8 cellular contexts compared by ENCODE assay signal in the genomic region with DNA sequence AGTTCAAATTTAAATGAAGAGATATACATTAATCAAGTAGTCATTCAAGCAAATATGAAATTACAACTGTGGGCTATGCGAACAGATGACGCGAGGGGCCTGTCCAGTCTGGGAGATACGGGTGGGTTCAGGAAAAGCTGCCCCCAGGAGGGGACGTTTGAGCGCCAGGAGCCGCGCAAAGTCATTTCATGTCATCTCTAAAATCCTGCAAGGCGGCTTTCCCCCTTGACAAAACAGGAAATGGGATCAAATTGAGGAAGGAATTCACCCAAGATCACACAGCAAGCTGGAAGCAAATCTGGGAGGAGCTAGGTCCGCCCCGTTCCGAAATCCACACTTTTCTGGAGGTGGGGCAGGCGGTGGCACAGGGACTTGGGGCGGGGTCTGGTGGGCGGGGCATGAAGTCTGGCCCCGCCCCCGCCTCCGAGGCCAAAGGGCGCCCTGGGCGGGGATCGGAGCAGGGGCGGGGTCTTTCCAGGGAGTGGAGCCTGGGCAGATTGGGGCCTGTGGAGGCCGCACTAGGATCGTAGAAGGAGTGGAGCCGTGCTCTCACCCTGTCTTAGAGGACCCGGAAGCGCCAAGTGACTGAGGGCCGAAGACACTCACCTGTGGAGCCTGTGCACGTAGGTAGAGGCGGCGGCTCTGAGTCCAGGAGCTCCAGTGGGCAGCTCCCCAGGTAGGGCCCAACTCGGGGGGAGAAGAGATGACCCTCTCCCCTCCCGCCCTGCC. TPM values are rescaled to one million over a fixed set of nuclear protein-coding genes. Genes with fewer than 3 reads are reported as not detected.
A peak's percentile ranks its signal among the peaks of the same experiment; 100 is the strongest.
DNase-seq lines count a peak whose midpoint lies in the region; ATAC-seq and TF ChIP-seq lines count a peak whose summit lies in the region.

A gene with protein sequence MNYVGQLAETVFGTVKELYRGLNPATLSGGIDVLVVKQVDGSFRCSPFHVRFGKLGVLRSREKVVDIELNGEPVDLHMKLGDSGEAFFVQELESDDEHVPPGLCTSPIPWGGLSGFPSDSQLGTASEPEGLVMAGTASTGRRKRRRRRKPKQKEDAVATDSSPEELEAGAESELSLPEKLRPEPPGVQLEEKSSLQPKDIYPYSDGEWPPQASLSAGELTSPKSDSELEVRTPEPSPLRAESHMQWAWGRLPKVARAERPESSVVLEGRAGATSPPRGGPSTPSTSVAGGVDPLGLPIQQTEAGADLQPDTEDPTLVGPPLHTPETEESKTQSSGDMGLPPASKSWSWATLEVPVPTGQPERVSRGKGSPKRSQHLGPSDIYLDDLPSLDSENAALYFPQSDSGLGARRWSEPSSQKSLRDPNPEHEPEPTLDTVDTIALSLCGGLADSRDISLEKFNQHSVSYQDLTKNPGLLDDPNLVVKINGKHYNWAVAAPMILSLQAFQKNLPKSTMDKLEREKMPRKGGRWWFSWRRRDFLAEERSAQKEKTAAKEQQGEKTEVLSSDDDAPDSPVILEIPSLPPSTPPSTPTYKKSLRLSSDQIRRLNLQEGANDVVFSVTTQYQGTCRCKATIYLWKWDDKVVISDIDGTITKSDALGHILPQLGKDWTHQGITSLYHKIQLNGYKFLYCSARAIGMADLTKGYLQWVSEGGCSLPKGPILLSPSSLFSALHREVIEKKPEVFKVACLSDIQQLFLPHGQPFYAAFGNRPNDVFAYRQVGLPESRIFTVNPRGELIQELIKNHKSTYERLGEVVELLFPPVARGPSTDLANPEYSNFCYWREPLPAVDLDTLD (plus strand): TSS at position 495 of the 729 bp plus-strand sequence. CDS start 4,983 bp downstream, outside the sequence.

- ATAC-seq in left lobe of liver: peak; percentile 90

- peak within 1 kb of the TSS; percentile 61 for H3K27ac Mint-ChIP-seq in dendritic cell treated with granulocyte-macrophage colony-stimulating factor and Interleukin-4, amounts not matched to agents 40 ng/mL and 50 ng/mL, for 4 days

- DNase-seq in GOT3 (lab: John Stamatoyannopoulos, UW) (peak; percentile 85), NCI-H2171 (lab: John Stamatoyannopoulos, UW) (peak; percentile 90), left lobe of liver (ENCODE audit: low spot score) (peak; percentile 95), AML-193 (lab: John Stamatoyannopoulos, UW) (no peak)
- DNase-seq in activated CD4-positive, alpha-beta T cell treated with anti-CD3 and anti-CD28 coated beads for 24 hours (ENCODE audit: low read depth in 2 of 2): peak; percentile 36 to 38
- peak; percentile 70 for DNase-seq in stimulated activated CD4-positive, alpha-beta T cell treated with anti-CD3 and anti-CD28 coated beads, Interleukin-1b, Interleukin-23, amount 100 ng/mL, for 48 hours

- H3K36me3 Mint-ChIP-seq in dendritic cell treated with granulocyte-macrophage colony-stimulating factor and Interleukin-4, amounts not matched to agents 40 ng/mL and 50 ng/mL, for 4 days (ENCODE audit: low read depth): no peaks in the 10 kb centered on the region

- intact Hi-C loops in dendritic cell treated with granulocyte-macrophage colony-stimulating factor and Interleukin-4, amounts not matched to agents 40 ng/mL and 50 ng/mL, for 4 days (cut with micrococcal nuclease): loop anchor here (1.0 to 2.0 kb wide), 3 partner anchors 23 to 372 kb away; partner anchors contain the start of gene ZHX3

- H3K27me3 Mint-ChIP-seq in dendritic cell treated with granulocyte-macrophage colony-stimulating factor and Interleukin-4, amounts not matched to agents 40 ng/mL and 50 ng/mL, for 4 days: peaks cover 45% of the 10 kb centered on the region

- peak within 1 kb of the TSS; percentile 76 for H3K4me3 Mint-ChIP-seq in dendritic cell treated with granulocyte-macrophage colony-stimulating factor and Interleukin-4, amounts not matched to agents 40 ng/mL and 50 ng/mL, for 4 days

- no peaks in the 10 kb centered on the region for H3K9me3 Mint-ChIP-seq in dendritic cell treated with granulocyte-macrophage colony-stimulating factor and Interleukin-4, amounts not matched to agents 40 ng/mL and 50 ng/mL, for 4 days

- peaks cover 9% of the 10 kb centered on the region for H3K4me1 Mint-ChIP-seq in dendritic cell treated with granulocyte-macrophage colony-stimulating factor and Interleukin-4, amounts not matched to agents 40 ng/mL and 50 ng/mL, for 4 days (ENCODE audit: low read depth)

- H3K27ac ChIP-seq in C4-2B: peak within 1 kb of the TSS; percentile 77

- TF ChIP-seq CTCF in C4-2B (conservative IDR thresholded peaks at IDR 0.05): peak; percentile 56

RNA-seq across cellular contexts. Expression of the gene that starts here (rescaled TPM):
- total RNA-seq in left lobe of liver: 32.2 TPM

Comparison
In these comparisons a context has a peak if more than half of its experiments do, and no peak if none do; other contexts are left out.
1. DNase-seq: peak in GOT3 (single experiment), NCI-H2171 (single experiment), activated CD4-positive, alpha-beta T cell treated with anti-CD3 and anti-CD28 coated beads for 24 hours (2 of 2), left lobe of liver (single experiment) and stimulated activated CD4-positive, alpha-beta T cell treated with anti-CD3 and anti-CD28 coated beads, Interleukin-1b, Interleukin-23, amount 100 ng/mL, for 48 hours (single experiment); none in AML-193 (0 of 2).